Comparison of ENCODE assay signal across 29 cellular contexts in the genomic region with DNA sequence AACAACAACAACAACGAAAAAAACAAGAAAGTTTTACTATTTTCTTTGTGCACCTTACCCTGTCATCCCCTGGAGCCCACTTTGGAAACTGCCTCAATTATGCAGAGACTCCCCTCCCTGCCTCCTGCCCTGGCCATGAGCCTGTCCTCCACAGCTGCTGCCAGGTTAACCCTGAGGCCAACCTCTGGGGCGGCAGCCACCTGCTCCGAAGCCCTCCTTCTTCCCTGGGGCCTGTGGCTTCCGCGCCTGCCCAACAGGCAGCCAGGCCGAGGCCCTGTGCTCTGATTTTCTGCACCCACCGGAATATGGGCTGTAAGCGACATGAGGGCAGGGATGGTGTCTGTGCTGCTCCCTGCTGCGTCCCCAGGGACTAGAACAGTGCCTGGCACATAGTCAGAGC.
"Had no signal": no experiment of that assay in that cellular context is flagged by ENCODE, and none has a peak within 500 bp of the region (broad histone marks: within the 10 kb centered on the region; RNA-seq: fewer than 3 reads in every experiment).

No MANE protein-coding gene starts in this region.

- H3K27me3 ChIP-seq: adrenal gland, body of pancreas, colonic mucosa, esophagus squamous epithelium had no signal

- H3K4me1 Mint-ChIP-seq: activated B cell treated with CpG ODN at 0.5 μM for 24 hours; activated naive CD4-positive, alpha-beta T cell treated with anti-CD3 and anti-CD28 coated beads, Interleukin-2, amount 50 U/mL, for 24 hours; activated naive CD8-positive, alpha-beta T cell treated with anti-CD3 and anti-CD28 coated beads, Interleukin-2, amount 50 U/mL, for 24 hours; activated T-helper 17 cell treated with anti-CD3 and anti-CD28 coated beads, Interleukin-2, amount 50 U/mL, for 72 hours had no signal

- H3K27me3 Mint-ChIP-seq: activated B cell treated with CpG ODN at 0.5 μM for 24 hours; activated CD8-positive, alpha-beta T cell treated with anti-CD3 and anti-CD28 coated beads for 36 hours; activated naive CD4-positive, alpha-beta T cell treated with anti-CD3 and anti-CD28 coated beads, Interleukin-2, amount 50 U/mL, for 24 hours; activated naive CD8-positive, alpha-beta T cell treated with anti-CD3 and anti-CD28 coated beads, Interleukin-2, amount 50 U/mL, for 24 hours; activated T-helper 17 cell treated with anti-CD3 and anti-CD28 coated beads, Interleukin-2, amount 50 U/mL, for 72 hours had no signal

- DNase-seq: activated B cell treated with CpG ODN at 0.5 μM for 24 hours; activated CD4-positive, alpha-beta T cell treated with anti-CD3 and anti-CD28 coated beads for 48 hours; activated CD4-positive, alpha-beta T cell treated with anti-CD3 and anti-CD28 coated beads, Interleukin-2, amount 50 U/mL, for 1 hour; activated CD4-positive, alpha-beta T cell treated with anti-CD3 and anti-CD28 coated beads, Interleukin-2, amount 50 U/mL, for 48 hours; activated CD8-positive, alpha-beta memory T cell treated with anti-CD3 and anti-CD28 coated beads for 24 hours; activated CD8-positive, alpha-beta T cell treated with anti-CD3 and anti-CD28 coated beads for 36 hours; activated effector memory CD4-positive, alpha-beta T cell treated with Interleukin-2 at 50 U/mL for 16 hours; activated gamma-delta T cell treated with Interleukin-2 at 50 U/mL for 16 hours; activated naive CD4-positive, alpha-beta T cell treated with anti-CD3 and anti-CD28 coated beads for 36 hours; activated naive CD8-positive, alpha-beta T cell treated with anti-CD3 and anti-CD28 coated beads, Interleukin-2, amount 50 U/mL, for 24 hours; activated T-cell treated with anti-CD3 and anti-CD28 coated beads, Interleukin-2, amount 50 U/mL, for 4 hours; adrenal gland; amygdala; body of pancreas; caudate nucleus; colonic mucosa; effector CD8-positive, alpha-beta T cell; esophagus squamous epithelium; foreskin melanocyte; head of caudate nucleus; T-helper 1 cell; T-helper 17 cell; T1000; WERI-Rb-1 had no signal

- H3K4me3 ChIP-seq: adrenal gland, body of pancreas, colonic mucosa, esophagus squamous epithelium had no signal

- H3K27ac Mint-ChIP-seq: activated B cell treated with CpG ODN at 0.5 μM for 24 hours; activated CD8-positive, alpha-beta T cell treated with anti-CD3 and anti-CD28 coated beads for 36 hours; activated naive CD4-positive, alpha-beta T cell treated with anti-CD3 and anti-CD28 coated beads for 36 hours; activated naive CD4-positive, alpha-beta T cell treated with anti-CD3 and anti-CD28 coated beads, Interleukin-2, amount 50 U/mL, for 24 hours; activated naive CD8-positive, alpha-beta T cell treated with anti-CD3 and anti-CD28 coated beads, Interleukin-2, amount 50 U/mL, for 24 hours; activated T-helper 17 cell treated with anti-CD3 and anti-CD28 coated beads, Interleukin-2, amount 50 U/mL, for 72 hours; T-helper 2 cell treated with Interferon-gamma antibody and Interleukin-4, amounts not matched to agents 5 μg/mL and 100 μg/mL, for 36 hours had no signal

- H3K4me1 ChIP-seq: body of pancreas, colonic mucosa had no signal

- H3K4me3 Mint-ChIP-seq: activated B cell treated with CpG ODN at 0.5 μM for 24 hours; activated CD8-positive, alpha-beta T cell treated with anti-CD3 and anti-CD28 coated beads for 36 hours; activated naive CD4-positive, alpha-beta T cell treated with anti-CD3 and anti-CD28 coated beads for 36 hours; activated naive CD4-positive, alpha-beta T cell treated with anti-CD3 and anti-CD28 coated beads, Interleukin-2, amount 50 U/mL, for 24 hours; activated naive CD8-positive, alpha-beta T cell treated with anti-CD3 and anti-CD28 coated beads, Interleukin-2, amount 50 U/mL, for 24 hours; activated T-cell treated with anti-CD3 and anti-CD28 coated beads, Interleukin-2, amount 50 U/mL, for 4 hours; activated T-helper 17 cell treated with anti-CD3 and anti-CD28 coated beads, Interleukin-2, amount 50 U/mL, for 72 hours; T-helper 17 cell; T-helper 2 cell treated with Interferon-gamma antibody and Interleukin-4, amounts not matched to agents 5 μg/mL and 100 μg/mL, for 36 hours had no signal

- H3K9me3 ChIP-seq: adrenal gland, body of pancreas, colonic mucosa, esophagus squamous epithelium had no signal

- ATAC-seq: activated CD4-positive, CD25-positive, alpha-beta regulatory T cell treated with anti-CD3 and anti-CD28 coated beads, Interleukin-2, amount 50 U/mL, for 24 hours; activated CD8-positive, alpha-beta T cell treated with anti-CD3 and anti-CD28 coated beads for 36 hours; activated naive CD8-positive, alpha-beta T cell treated with anti-CD3 and anti-CD28 coated beads, Interleukin-2, amount 50 U/mL, for 24 hours; activated T-cell treated with anti-CD3 and anti-CD28 coated beads, Interleukin-2, amount 50 U/mL, for 4 hours; activated T-helper 17 cell treated with anti-CD3 and anti-CD28 coated beads, Interleukin-2, amount 50 U/mL, for 72 hours; body of pancreas; T-helper 17 cell had no signal

- H3K36me3 Mint-ChIP-seq: activated naive CD4-positive, alpha-beta T cell treated with anti-CD3 and anti-CD28 coated beads, Interleukin-2, amount 50 U/mL, for 24 hours had no signal

- H3K36me3 ChIP-seq: adrenal gland, colonic mucosa had no signal

- H3K27ac ChIP-seq: adrenal gland, body of pancreas, colonic mucosa, epithelial cell of prostate, esophagus squamous epithelium, WERI-Rb-1 had no signal

- H3K9me3 Mint-ChIP-seq: activated B cell treated with CpG ODN at 0.5 μM for 24 hours; activated CD8-positive, alpha-beta T cell treated with anti-CD3 and anti-CD28 coated beads for 36 hours; activated naive CD4-positive, alpha-beta T cell treated with anti-CD3 and anti-CD28 coated beads for 36 hours; activated naive CD4-positive, alpha-beta T cell treated with anti-CD3 and anti-CD28 coated beads, Interleukin-2, amount 50 U/mL, for 24 hours; activated naive CD8-positive, alpha-beta T cell treated with anti-CD3 and anti-CD28 coated beads, Interleukin-2, amount 50 U/mL, for 24 hours; activated T-cell treated with anti-CD3 and anti-CD28 coated beads, Interleukin-2, amount 50 U/mL, for 4 hours; activated T-helper 17 cell treated with anti-CD3 and anti-CD28 coated beads, Interleukin-2, amount 50 U/mL, for 72 hours; T-helper 2 cell treated with Interferon-gamma antibody and Interleukin-4, amounts not matched to agents 5 μg/mL and 100 μg/mL, for 36 hours had no signal
